ENCODE assay signal across 9 cellular contexts in the genomic region with DNA sequence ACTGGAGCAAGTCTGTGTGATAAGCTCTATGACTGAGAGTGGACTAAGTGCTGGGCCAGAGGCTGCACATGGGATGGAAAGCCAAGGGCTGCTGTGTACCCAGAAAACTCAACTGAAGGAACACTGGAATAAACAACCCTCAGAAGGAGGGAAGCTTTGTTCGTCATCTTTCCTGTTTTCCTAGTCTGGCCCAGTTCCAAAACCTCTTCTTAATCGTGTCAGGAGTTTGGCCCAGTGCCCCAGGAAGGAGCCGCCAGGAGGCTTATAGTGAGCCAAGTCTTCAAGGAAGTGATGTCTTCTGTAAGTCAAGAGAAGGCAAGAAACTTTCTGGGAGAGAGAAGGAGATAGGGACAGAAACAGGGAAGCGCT. TPM values are rescaled to one million over a fixed set of nuclear protein-coding genes. Genes with fewer than 3 reads are reported as not detected.
DNase-seq lines count a peak whose midpoint lies in the region; ATAC-seq and TF ChIP-seq lines count a peak whose summit lies in the region.
"Had no signal": no experiment of that assay in that cellular context is flagged by ENCODE, and none has a peak within 500 bp of the region (broad histone marks: within the 10 kb centered on the region; RNA-seq: fewer than 3 reads in every experiment).

No MANE protein-coding gene starts in this region.

- TF ChIP-seq POLR2A in tibial nerve (IDR thresholded peaks at IDR 0.05), result no peak

- peak in 1 of 2 donors; percentile 76 for TF ChIP-seq EP300 in tibial nerve (IDR thresholded peaks at IDR 0.05)

- no peak overlapping the region for H3K4me3 ChIP-seq in WERI-Rb-1 (ENCODE audit: low read depth, low read length)
- H3K4me3 ChIP-seq in right cardiac atrium (ENCODE audit: low read length), result no peak overlapping the region
- H3K4me3 ChIP-seq in tibial nerve, result no peak overlapping the region

- H3K27me3 ChIP-seq in WERI-Rb-1 (ENCODE audit: insufficient read depth, low read depth, severe bottlenecking) (no peaks in the 10 kb centered on the region), right cardiac atrium (ENCODE audit: control insufficient read depth, insufficient read depth) (no peaks in the 10 kb centered on the region), tibial nerve (no peaks in the 10 kb centered on the region)

- peak; percentile 9 for DNase-seq in DMS153 treated with DMSO at 0.1 percent for 48 hours (lab: John Stamatoyannopoulos, UW; ENCODE audit: unreplicated experiment)
- no peak for DNase-seq in DMS153 (lab: John Stamatoyannopoulos, UW)
- no peak for DNase-seq in WERI-Rb-1
- peak; percentile 87 to 96 (median 94) for DNase-seq in right cardiac atrium
- DNase-seq in tibial nerve (ENCODE audit: low spot score in 2 of 2), result peak; percentile 77 to 88
- DNase-seq in NCI-H1092 (lab: John Stamatoyannopoulos, UW), result no peak
- DNase-seq in NCI-H1092 treated with DMSO at 0.1 percent for 48 hours (lab: John Stamatoyannopoulos, UW), result no peak

- ATAC-seq in right cardiac atrium (peak; percentile 72 to 86), HG02678 (IDR thresholded peaks at IDR 0.05; ENCODE audit: unreplicated experiment) (no peak)

- intact Hi-C loops in right cardiac atrium (cut with DNase I), result no loop called here

- no peaks in the 10 kb centered on the region for H3K36me3 ChIP-seq in WERI-Rb-1
- no peaks in the 10 kb centered on the region for H3K36me3 ChIP-seq in tibial nerve

- H3K9me3 ChIP-seq in WERI-Rb-1 (ENCODE audit: severe bottlenecking) (peaks cover 11% of the 10 kb centered on the region), right cardiac atrium (ENCODE audit: control insufficient read depth, low read length) (no peaks in the 10 kb centered on the region), tibial nerve (no peaks in the 10 kb centered on the region)

- 12% methylated on average over 4 of the region's 4 CpGs for WGBS in right cardiac atrium
- WGBS in tibial nerve, 2 donors, result 23 to 25% methylated on average over 4 of the region's 4 CpGs

- TF ChIP-seq CTCF in WERI-Rb-1 (IDR thresholded peaks at IDR 0.05; ENCODE audit: low read depth, low read length) (no peak), tibial nerve (IDR thresholded peaks at IDR 0.05) (no peak)

- H3K4me1 ChIP-seq in right cardiac atrium (ENCODE audit: control insufficient read depth, insufficient read depth, low read length), result peaks cover 12% of the 10 kb centered on the region
- peaks cover 0 to 45% (median 29%) of the 10 kb centered on the region in 4 donors for H3K4me1 ChIP-seq in tibial nerve

- peak overlapping the region; percentile 6 for H3K27ac ChIP-seq in WERI-Rb-1
- H3K27ac ChIP-seq in right cardiac atrium (ENCODE audit: low read length), result peak overlapping the region; percentile 63
- H3K27ac ChIP-seq in tibial nerve, result peak overlapping the region; percentile 9 to 77 (median 68)
- H3K27ac ChIP-seq: 22Rv1 had no signal

RNA-seq across cellular contexts. Expression of gene TOP1, which starts 23.3 kb away (rescaled TPM):
- total RNA-seq in right cardiac atrium (10 to 100 TPM; 24.6 to 30.7 (median 28.8) TPM), tibial nerve (10 to 100 TPM; 17.9 to 29.1 (median 23.1) TPM)
- 16.7 TPM for polyA plus RNA-seq in right cardiac atrium

Comparison
In these comparisons a context has a peak if more than half of its experiments do, and no peak if none do; other contexts are left out.
1. DNase-seq: peak in DMS153 treated with DMSO at 0.1 percent for 48 hours (single experiment), right cardiac atrium (3 of 3) and tibial nerve (2 of 2); none in DMS153 (single experiment), WERI-Rb-1 (single experiment), NCI-H1092 (single experiment) and NCI-H1092 treated with DMSO at 0.1 percent for 48 hours (single experiment).
2. H3K27ac ChIP-seq: peak in every context shown above with its lines; median percentile 68 in tibial nerve; 63 in right cardiac atrium; 6 in WERI-Rb-1.